25 cellular contexts compared by ENCODE assay signal in genomic region chr4:53709693-53710092, GRCh38.
A peak's percentile ranks its signal among the peaks of the same experiment; 100 is the strongest.
DNase-seq lines count a peak whose midpoint lies in the region; ATAC-seq and TF ChIP-seq lines count a peak whose summit lies in the region.
"Had no signal": no experiment of that assay in that cellular context is flagged by ENCODE, and none has a peak within 500 bp of the region (broad histone marks: within the 10 kb centered on the region; RNA-seq: fewer than 3 reads in every experiment).

No MANE protein-coding gene starts in this region.

- no peak overlapping the region for H3K4me2 ChIP-seq in mesenchymal stem cell (ENCODE audit: low read length, poor library complexity, severe bottlenecking)
- H3K4me2 ChIP-seq: PC-9 had no signal

- ATAC-seq in gastrocnemius medialis (no peak), GM21619 (IDR thresholded peaks at IDR 0.05; ENCODE audit: unreplicated experiment) (no peak), HG02970 (IDR thresholded peaks at IDR 0.05; ENCODE audit: low FRiP score, unreplicated experiment) (no peak)
- ATAC-seq: activated CD4-positive, CD25-positive, alpha-beta regulatory T cell treated with anti-CD3 and anti-CD28 coated beads, Interleukin-2, amount 50 U/mL, for 24 hours; mucosa of descending colon; stimulated activated naive CD8-positive, alpha-beta T cell treated with anti-CD3 and anti-CD28 coated beads, Interleukin-15, amount 100 ng/mL, for 72 hours; T-cell had no signal

- no peak overlapping the region for H2AK5ac ChIP-seq in mesenchymal stem cell (ENCODE audit: low read length, severe bottlenecking)

- no peak overlapping the region for H2BK120ac ChIP-seq in mesenchymal stem cell (ENCODE audit: low read depth, low read length)

- TF ChIP-seq CTCF in C4-2B (conservative IDR thresholded peaks at IDR 0.05) = peak; percentile 11; the same call in 1 of the 2 replicates
- peak; percentile 66 for TF ChIP-seq CTCF in HFFc6 (IDR thresholded peaks at IDR 0.05)
- TF ChIP-seq CTCF in brain microvascular endothelial cell (IDR thresholded peaks at IDR 0.05; ENCODE audit: low read depth, low read length, missing control alignments) = peak; percentile 30
- TF ChIP-seq CTCF in gastrocnemius medialis (IDR thresholded peaks at IDR 0.05 in 4 of 5, conservative IDR thresholded peaks at IDR 0.05 in 1 of 5) = no peak

- H3K9me3 ChIP-seq in mesenchymal stem cell (ENCODE audit: control insufficient read depth, low read length) (no peaks in the 10 kb centered on the region), gastrocnemius medialis (no peaks in the 10 kb centered on the region)
- H3K9me3 ChIP-seq: mucosa of descending colon, thyroid gland had no signal

- H2BK15ac ChIP-seq in mesenchymal stem cell (ENCODE audit: low read depth, poor library complexity, severe bottlenecking) = no peak overlapping the region

- no peak for DNase-seq in HFFc6
- DNase-seq in brain microvascular endothelial cell = no peak
- DNase-seq in mesenchymal stem cell = no peak
- no peak for DNase-seq in NCI-H345 (lab: John Stamatoyannopoulos, UW)
- no peak for DNase-seq in gastrocnemius medialis
- DNase-seq: activated CD4-positive, alpha-beta memory T cell treated with anti-CD3 and anti-CD28 coated beads for 36 hours; aorta; CD4-positive, alpha-beta memory T cell; cerebellar nuclear complex; effector CD4-positive, alpha-beta T cell; mucosa of descending colon; NCI-H1105; NCI-H1930; NCI-H82; nephron progenitor cell; PC-9; SHP77 treated with DMSO at 0.1 percent for 48 hours; stimulated activated naive CD8-positive, alpha-beta T cell treated with anti-CD3 and anti-CD28 coated beads, Interleukin-15, amount 100 ng/mL, for 72 hours; T-cell; thyroid gland had no signal

- H3K4me3 Mint-ChIP-seq in HFFc6 = no peak overlapping the region
- H3K4me3 Mint-ChIP-seq: activated CD4-positive, alpha-beta memory T cell treated with anti-CD3 and anti-CD28 coated beads for 36 hours; activated naive CD8-positive, alpha-beta T cell; CD4-positive, alpha-beta memory T cell; nephron progenitor cell; stimulated activated naive CD8-positive, alpha-beta T cell treated with anti-CD3 and anti-CD28 coated beads, Interleukin-15, amount 100 ng/mL, for 72 hours; T-cell had no signal

- no peak overlapping the region for H3K4me3 ChIP-seq in brain microvascular endothelial cell (ENCODE audit: low read depth, low read length)
- H3K4me3 ChIP-seq in mesenchymal stem cell (ENCODE audit: insufficient read depth in 1 of 2, low read depth in 1 of 2, low read length in 2 of 2) = no peak overlapping the region
- no peak overlapping the region for H3K4me3 ChIP-seq in gastrocnemius medialis
- H3K4me3 ChIP-seq: mucosa of descending colon, PC-9, thyroid gland had no signal

- H2BK5ac ChIP-seq in mesenchymal stem cell (ENCODE audit: low read depth, low read length, poor library complexity, severe bottlenecking) = no peak overlapping the region

- H2AFZ ChIP-seq in mesenchymal stem cell (ENCODE audit: low read depth, low read length) = no peak overlapping the region
- H2AFZ ChIP-seq: PC-9 had no signal

- H3K14ac ChIP-seq in mesenchymal stem cell (ENCODE audit: low read length in 2 of 2) = no peak overlapping the region

- no peak overlapping the region for H2BK12ac ChIP-seq in mesenchymal stem cell (ENCODE audit: low read length in 2 of 2)

- H4K8ac ChIP-seq in mesenchymal stem cell (ENCODE audit: low read length) = no peak overlapping the region

- peaks cover 73% of the 10 kb centered on the region for H3K4me1 Mint-ChIP-seq in HFFc6 (ENCODE audit: low read depth)
- H3K4me1 Mint-ChIP-seq: CD4-positive, alpha-beta memory T cell; stimulated activated naive CD8-positive, alpha-beta T cell treated with anti-CD3 and anti-CD28 coated beads, Interleukin-15, amount 100 ng/mL, for 72 hours; T-cell had no signal

- H3K79me1 ChIP-seq in mesenchymal stem cell (replicated peaks; ENCODE audit: low read length, poor library complexity, severe bottlenecking) = no peaks in the 10 kb centered on the region

- in situ Hi-C loops in brain microvascular endothelial cell (cut with HindIII; ENCODE audit: low pct_ligation_motif_present, low sequenced_read_pairs) = loop anchor here (25.0 kb wide), 1 partner anchor 503 kb away; no protein-coding TSS in a partner anchor
- in situ Hi-C loops in gastrocnemius medialis (cut with MboI; ENCODE audit: low sequenced_read_pairs in 4 of 4) = loop anchor here in 2 of 4 donors (10.0 to 25.0 kb wide), 2 partner anchors 515 to 528 kb away; partner anchors contain the start of gene PDGFRA (in 2 of the 2)

- 100% methylated on average over 1 of the region's 1 CpG for WGBS in mesenchymal stem cell

- no peak overlapping the region for H3K18ac ChIP-seq in mesenchymal stem cell (ENCODE audit: low read depth in 1 of 2, low read length in 2 of 2)

- no peaks in the 10 kb centered on the region; the same call in 1 of the 2 replicates for H3K36me3 Mint-ChIP-seq in HFFc6 (ENCODE audit: low read depth)
- H3K36me3 Mint-ChIP-seq: activated CD4-positive, alpha-beta memory T cell treated with anti-CD3 and anti-CD28 coated beads for 36 hours; activated naive CD8-positive, alpha-beta T cell; CD4-positive, alpha-beta memory T cell; T-cell had no signal

- H4K91ac ChIP-seq in mesenchymal stem cell (ENCODE audit: low read length) = no peak overlapping the region

- H3K27ac ChIP-seq in C4-2B (no peak overlapping the region), brain microvascular endothelial cell (no peak overlapping the region), mesenchymal stem cell (ENCODE audit: low read length, poor library complexity, severe bottlenecking) (no peak overlapping the region), gastrocnemius medialis (no peak overlapping the region)
- H3K27ac ChIP-seq: PC-9, thyroid gland had no signal

- peaks cover 4% of the 10 kb centered on the region for H3K27me3 Mint-ChIP-seq in HFFc6 (ENCODE audit: insufficient read depth)

- no peaks in the 10 kb centered on the region for H3K36me3 ChIP-seq in brain microvascular endothelial cell (replicated peaks)
- H3K36me3 ChIP-seq in mesenchymal stem cell (ENCODE audit: control insufficient read depth in 1 of 2, insufficient read depth in 2 of 2, low read depth in 1 of 2, low read length in 2 of 2) = no peaks in the 10 kb centered on the region
- no peaks in the 10 kb centered on the region for H3K36me3 ChIP-seq in gastrocnemius medialis
- H3K36me3 ChIP-seq: thyroid gland had no signal

- no peak overlapping the region for H3K23ac ChIP-seq in mesenchymal stem cell (ENCODE audit: low read length in 2 of 2)

- intact Hi-C loops in gastrocnemius medialis (cut with DNase I; ENCODE audit: low total_unique reads) = loop anchor here (10.0 kb wide), 3 partner anchors 195 to 515 kb away; partner anchors contain the start of gene PDGFRA

- TF ChIP-seq POLR2A in gastrocnemius medialis (IDR thresholded peaks at IDR 0.05) = no peak

- H3K4me1 ChIP-seq in mesenchymal stem cell (ENCODE audit: control insufficient read depth, insufficient read depth, low read depth, low read length) (no peaks in the 10 kb centered on the region), gastrocnemius medialis (peaks cover 0 to 10% of the 10 kb centered on the region in 2 donors)

- H3K27me3 ChIP-seq in brain microvascular endothelial cell (replicated peaks) (no peaks in the 10 kb centered on the region), mesenchymal stem cell (ENCODE audit: control insufficient read depth in 1 of 2, insufficient read depth in 1 of 2, low read length in 2 of 2) (no peaks in the 10 kb centered on the region), gastrocnemius medialis (no peaks in the 10 kb centered on the region)
- H3K27me3 ChIP-seq: thyroid gland had no signal

- H3K27ac Mint-ChIP-seq in HFFc6 = no peak overlapping the region
- H3K27ac Mint-ChIP-seq: activated CD4-positive, alpha-beta memory T cell treated with anti-CD3 and anti-CD28 coated beads for 36 hours; activated naive CD8-positive, alpha-beta T cell; CD4-positive, alpha-beta memory T cell; nephron progenitor cell; stimulated activated naive CD8-positive, alpha-beta T cell treated with anti-CD3 and anti-CD28 coated beads, Interleukin-15, amount 100 ng/mL, for 72 hours; T-cell had no signal

- peak overlapping the region; percentile 15 for H3K9ac ChIP-seq in mesenchymal stem cell (ENCODE audit: low read length)

- no peaks in the 10 kb centered on the region for H3K9me3 Mint-ChIP-seq in HFFc6
- H3K9me3 Mint-ChIP-seq: activated CD4-positive, alpha-beta memory T cell treated with anti-CD3 and anti-CD28 coated beads for 36 hours; CD4-positive, alpha-beta memory T cell; nephron progenitor cell; stimulated activated naive CD8-positive, alpha-beta T cell treated with anti-CD3 and anti-CD28 coated beads, Interleukin-15, amount 100 ng/mL, for 72 hours; T-cell had no signal

- H3K4ac ChIP-seq in mesenchymal stem cell (ENCODE audit: low read depth in 1 of 2, low read length in 2 of 2) = no peak overlapping the region

Comparison
In these comparisons a context has a peak if more than half of its experiments do, and no peak if none do; other contexts are left out.
1. CTCF ChIP-seq: peak in C4-2B (single experiment), HFFc6 (single experiment) and brain microvascular endothelial cell (single experiment); none in gastrocnemius medialis (0 of 5).